ENCODE assay signal across 8 cellular contexts in the genomic region with DNA sequence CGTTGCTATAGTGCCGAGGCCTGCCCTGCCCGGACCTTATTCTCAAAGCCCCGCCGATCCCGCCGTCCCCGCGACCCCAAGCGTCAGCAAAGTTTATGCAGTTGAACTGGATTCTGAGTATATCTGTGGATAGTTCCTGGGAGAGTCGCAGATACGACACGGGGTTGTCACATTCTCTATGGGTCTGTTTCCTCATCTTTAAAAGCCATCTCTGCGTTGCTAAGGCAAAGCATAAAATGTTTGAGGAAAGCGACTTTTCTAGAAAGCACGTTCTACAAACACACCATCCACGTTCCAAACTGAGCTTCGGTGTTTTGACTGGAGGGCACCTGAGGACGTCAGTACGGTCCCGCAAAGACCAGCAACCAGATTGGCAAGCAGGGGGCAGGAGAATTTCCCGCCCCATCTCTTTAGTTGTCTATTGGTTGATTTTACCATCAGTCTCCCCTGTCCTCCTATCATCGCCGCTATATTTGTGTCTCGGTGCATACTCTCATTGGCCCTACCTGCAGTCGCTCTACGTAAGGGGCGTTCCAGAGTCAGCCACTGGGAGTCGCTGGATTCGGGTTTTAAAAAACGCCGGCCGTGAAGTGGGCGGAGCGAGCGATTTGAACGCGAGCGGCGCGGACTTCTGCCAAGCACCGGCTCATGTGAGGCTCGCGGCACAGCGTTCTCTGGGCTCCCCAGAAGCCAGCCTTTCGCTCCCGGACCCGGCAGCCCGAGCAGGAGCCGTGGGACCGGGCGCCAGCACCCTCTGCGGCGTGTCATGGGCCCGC. TPM values are rescaled to one million over a fixed set of nuclear protein-coding genes. Genes with fewer than 3 reads are reported as not detected.
A peak's percentile ranks its signal among the peaks of the same experiment; 100 is the strongest.
DNase-seq lines count a peak whose midpoint lies in the region; ATAC-seq and TF ChIP-seq lines count a peak whose summit lies in the region.

A gene (plus strand): TSS at position 626 of the 776 bp plus-strand sequence. CDS start 141 bp downstream, at position 767.

- no peaks in the 10 kb centered on the region for H4K20me1 ChIP-seq in SK-N-SH (ENCODE audit: insufficient read depth)

- no peak for TF ChIP-seq POLR2A in testis (IDR thresholded peaks at IDR 0.05)

- TF ChIP-seq EP300 in SK-N-SH (IDR thresholded peaks at IDR 0.05; ENCODE audit: borderline replicate concordance in 1 of 2, low read depth in 1 of 2, low read length in 1 of 2) = 0 out of 4 replicates have a peak, but pooled peaks of 1 of the 2 experiments have one; percentile 38

- peak within 1 kb of the TSS; percentile 62 to 68 for H3K27ac ChIP-seq in SK-N-SH (ENCODE audit: low read depth in 2 of 2, low read length in 1 of 2)
- peak within 1 kb of the TSS in 1 of 2 donors; percentile 67 for H3K27ac ChIP-seq in testis

- H3K4me2 ChIP-seq in SK-N-SH = peak within 1 kb of the TSS; percentile 96

- peak within 1 kb of the TSS; percentile 82 for H3K9ac ChIP-seq in SK-N-SH

- H3K4me1 ChIP-seq in SK-N-SH (ENCODE audit: control insufficient read depth in 1 of 2, insufficient read depth in 2 of 2, low read depth in 1 of 2, low read length in 1 of 2) (peaks cover 0 to 6% of the 10 kb centered on the region in 2 experiments; a peak in 1 of 4 replicates), testis (no peaks in the 10 kb centered on the region)

- H3K9me3 ChIP-seq in SK-N-SH (peaks cover under 1% of the 10 kb centered on the region; the same call in 1 of the 2 replicates), testis (no peaks in the 10 kb centered on the region)

- peak; percentile 93 for DNase-seq in GM06990 (ENCODE audit: extremely low read depth, insufficient read length)
- peak; percentile 98 for DNase-seq in NCI-H1048 (lab: John Stamatoyannopoulos, UW)
- peak; percentile 100 for DNase-seq in SK-N-SH
- DNase-seq in activated naive CD4-positive, alpha-beta T cell treated with anti-CD3 and anti-CD28 coated beads, Interleukin-2, amount 50 U/mL, for 16 hours = peak; percentile 95
- peak; percentile 99 for DNase-seq in globus pallidus (ENCODE audit: low spot score)
- peak; percentile 54 to 98 (median 92) for DNase-seq in nucleus accumbens (lab: John Stamatoyannopoulos, UW)
- peak; percentile 99 for DNase-seq in testis

- peak; percentile 99 for ATAC-seq in HG02571 (IDR thresholded peaks at IDR 0.05; ENCODE audit: unreplicated experiment)

- H3K36me3 ChIP-seq in GM06990 (ENCODE audit: control insufficient read depth, insufficient read depth, low read length) (peaks cover 2% of the 10 kb centered on the region), SK-N-SH (replicated peaks in 1 of 2; ENCODE audit: control insufficient read depth in 1 of 2, insufficient read depth in 2 of 2, low read length in 1 of 2) (peaks cover 4 to 14% of the 10 kb centered on the region in 2 experiments), testis (ENCODE audit: low read depth, missing control alignments) (no peaks in the 10 kb centered on the region)

- no peaks in the 10 kb centered on the region for H3K27me3 ChIP-seq in GM06990 (replicated peaks; ENCODE audit: control insufficient read depth, insufficient read depth, low read length)
- no peaks in the 10 kb centered on the region for H3K27me3 ChIP-seq in SK-N-SH (ENCODE audit: insufficient read depth)
- H3K27me3 ChIP-seq in testis = no peaks in the 10 kb centered on the region

- POLR2A ChIA-PET in SK-N-SH (lab: Yijun Ruan, JAX) = interaction anchor here (0.6 kb wide), 1 partner anchor 9 kb away, joined by 3 read pairs; no protein-coding TSS in a partner anchor

- WGBS in SK-N-SH (ENCODE audit: low lambda C conversion rate) = 4% methylated on average over 44 of the region's 55 CpGs
- WGBS in testis, 2 donors = 0 to 2% methylated on average over 21 to 52 of the region's 55 CpGs

- peaks cover 10% of the 10 kb centered on the region for H3F3A ChIP-seq in SK-N-SH (replicated peaks; ENCODE audit: insufficient read depth)

- intact Hi-C loops in testis (cut with DNase I; ENCODE audit: low total_unique reads) = no loop called here

- TF ChIP-seq RAD21 in SK-N-SH (IDR thresholded peaks at IDR 0.05; ENCODE audit: low read length) = no peak

- peak within 1 kb of the TSS; percentile 88 for H2AFZ ChIP-seq in SK-N-SH (ENCODE audit: low read depth)

- H3K9me2 ChIP-seq in SK-N-SH = no peaks in the 10 kb centered on the region

- TF ChIP-seq CTCF in GM06990 (IDR thresholded peaks at IDR 0.05; ENCODE audit: insufficient read depth, low read length, poor library complexity, severe bottlenecking) (no peak), SK-N-SH (IDR thresholded peaks at IDR 0.05) (no peak), testis (IDR thresholded peaks at IDR 0.05) (peak; percentile 39 to 53 (median 42))

- CTCF ChIA-PET in SK-N-SH (lab: Yijun Ruan, JAX) = interaction anchor here (0.6 to 1.0 kb wide), 4 partner anchors 13 to 316 kb away, joined by 3 read pairs; no protein-coding TSS in a partner anchor

- H3K4me3 ChIP-seq in GM06990 (replicated peaks; ENCODE audit: low read depth, low read length) (peak within 1 kb of the TSS; percentile 82), SK-N-SH (ENCODE audit: low read depth in 2 of 2, low read length in 1 of 2) (peak within 1 kb of the TSS; percentile 61 to 75), testis (peak within 1 kb of the TSS; percentile 64 to 67)

- H3K79me2 ChIP-seq in SK-N-SH (ENCODE audit: insufficient read depth) = peaks cover 44% of the 10 kb centered on the region

TF ChIP-seq in SK-N-SH, 30 proteins besides CTCF, POLR2A, EP300 and RAD21 (continues in another document):
- TF ChIP-seq JUND (IDR thresholded peaks at IDR 0.05) (no peak; the same call in 1 of the 2 replicates), FOSL2 (IDR thresholded peaks at IDR 0.05; ENCODE audit: borderline replicate concordance, low read depth) (no peak), YY1 (IDR thresholded peaks at IDR 0.05; ENCODE audit: low read depth) (no peak), RXRA (IDR thresholded peaks at IDR 0.05; ENCODE audit: borderline replicate concordance, low read depth) (no peak), MXI1 (IDR thresholded peaks at IDR 0.05; ENCODE audit: low read depth, low read length) (peak; percentile 99), NFIC (IDR thresholded peaks at IDR 0.05; ENCODE audit: borderline replicate concordance) (no peak), NRF1 (IDR thresholded peaks at IDR 0.05; ENCODE audit: low read depth, low read length) (peak; percentile 27; the same call in 1 of the 2 replicates), RCOR1 (IDR thresholded peaks at IDR 0.05; ENCODE audit: low read length) (peak; percentile 50; the same call in 1 of the 2 replicates), TAF1 (IDR thresholded peaks at IDR 0.05; ENCODE audit: borderline replicate concordance, low read depth, low read length) (peak; percentile 92), GATA2 (CRISPR knock-in tag; IDR thresholded peaks at IDR 0.05) (no peak)
- TF ChIP-seq, protein P1, sequence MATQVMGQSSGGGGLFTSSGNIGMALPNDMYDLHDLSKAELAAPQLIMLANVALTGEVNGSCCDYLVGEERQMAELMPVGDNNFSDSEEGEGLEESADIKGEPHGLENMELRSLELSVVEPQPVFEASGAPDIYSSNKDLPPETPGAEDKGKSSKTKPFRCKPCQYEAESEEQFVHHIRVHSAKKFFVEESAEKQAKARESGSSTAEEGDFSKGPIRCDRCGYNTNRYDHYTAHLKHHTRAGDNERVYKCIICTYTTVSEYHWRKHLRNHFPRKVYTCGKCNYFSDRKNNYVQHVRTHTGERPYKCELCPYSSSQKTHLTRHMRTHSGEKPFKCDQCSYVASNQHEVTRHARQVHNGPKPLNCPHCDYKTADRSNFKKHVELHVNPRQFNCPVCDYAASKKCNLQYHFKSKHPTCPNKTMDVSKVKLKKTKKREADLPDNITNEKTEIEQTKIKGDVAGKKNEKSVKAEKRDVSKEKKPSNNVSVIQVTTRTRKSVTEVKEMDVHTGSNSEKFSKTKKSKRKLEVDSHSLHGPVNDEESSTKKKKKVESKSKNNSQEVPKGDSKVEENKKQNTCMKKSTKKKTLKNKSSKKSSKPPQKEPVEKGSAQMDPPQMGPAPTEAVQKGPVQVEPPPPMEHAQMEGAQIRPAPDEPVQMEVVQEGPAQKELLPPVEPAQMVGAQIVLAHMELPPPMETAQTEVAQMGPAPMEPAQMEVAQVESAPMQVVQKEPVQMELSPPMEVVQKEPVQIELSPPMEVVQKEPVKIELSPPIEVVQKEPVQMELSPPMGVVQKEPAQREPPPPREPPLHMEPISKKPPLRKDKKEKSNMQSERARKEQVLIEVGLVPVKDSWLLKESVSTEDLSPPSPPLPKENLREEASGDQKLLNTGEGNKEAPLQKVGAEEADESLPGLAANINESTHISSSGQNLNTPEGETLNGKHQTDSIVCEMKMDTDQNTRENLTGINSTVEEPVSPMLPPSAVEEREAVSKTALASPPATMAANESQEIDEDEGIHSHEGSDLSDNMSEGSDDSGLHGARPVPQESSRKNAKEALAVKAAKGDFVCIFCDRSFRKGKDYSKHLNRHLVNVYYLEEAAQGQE (IDR thresholded peaks at IDR 0.05; ENCODE audit: low read depth, low read length) = peak; percentile 52; the same call in 1 of the 2 replicates
- TF ChIP-seq, protein P2, sequence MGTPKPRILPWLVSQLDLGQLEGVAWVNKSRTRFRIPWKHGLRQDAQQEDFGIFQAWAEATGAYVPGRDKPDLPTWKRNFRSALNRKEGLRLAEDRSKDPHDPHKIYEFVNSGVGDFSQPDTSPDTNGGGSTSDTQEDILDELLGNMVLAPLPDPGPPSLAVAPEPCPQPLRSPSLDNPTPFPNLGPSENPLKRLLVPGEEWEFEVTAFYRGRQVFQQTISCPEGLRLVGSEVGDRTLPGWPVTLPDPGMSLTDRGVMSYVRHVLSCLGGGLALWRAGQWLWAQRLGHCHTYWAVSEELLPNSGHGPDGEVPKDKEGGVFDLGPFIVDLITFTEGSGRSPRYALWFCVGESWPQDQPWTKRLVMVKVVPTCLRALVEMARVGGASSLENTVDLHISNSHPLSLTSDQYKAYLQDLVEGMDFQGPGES (IDR thresholded peaks at IDR 0.05; ENCODE audit: low read depth, low read length) = peak; percentile 100
- TF ChIP-seq, protein P3, sequence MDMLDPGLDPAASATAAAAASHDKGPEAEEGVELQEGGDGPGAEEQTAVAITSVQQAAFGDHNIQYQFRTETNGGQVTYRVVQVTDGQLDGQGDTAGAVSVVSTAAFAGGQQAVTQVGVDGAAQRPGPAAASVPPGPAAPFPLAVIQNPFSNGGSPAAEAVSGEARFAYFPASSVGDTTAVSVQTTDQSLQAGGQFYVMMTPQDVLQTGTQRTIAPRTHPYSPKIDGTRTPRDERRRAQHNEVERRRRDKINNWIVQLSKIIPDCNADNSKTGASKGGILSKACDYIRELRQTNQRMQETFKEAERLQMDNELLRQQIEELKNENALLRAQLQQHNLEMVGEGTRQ (IDR thresholded peaks at IDR 0.05; ENCODE audit: borderline replicate concordance, low read depth, low read length) = no peak

RNA-seq across cellular contexts. Expression of the gene that starts here (rescaled TPM):
- polyA plus RNA-seq in SK-N-SH (2012; rRNA removed) = 17.0 and 19.5 TPM in 2 replicates
- 15.4 and 19.7 TPM in 2 replicates for polyA plus RNA-seq in SK-N-SH (2012; cell fraction: cytosol; rRNA removed)
- polyA plus RNA-seq in SK-N-SH (2012; cell fraction: nucleus; rRNA removed) = 8.0 and 9.4 TPM in 2 replicates
- 1 to 10 TPM; 2.8 to 5.0 TPM for total RNA-seq in testis
- 5.8 TPM for polyA plus RNA-seq in testis (ENCODE audit: insufficient read depth, low read depth, low replicate concordance)

Comparison
In these comparisons a context has a peak if more than half of its experiments do, and no peak if none do; other contexts are left out.
1. CTCF ChIP-seq: peak in testis (3 of 3); none in GM06990 (single experiment) and SK-N-SH (single experiment).
2. Peak in every context shown above with its lines, with median percentiles within 50 percentile points of each other: DNase-seq and H3K4me3 ChIP-seq.